In genomic region chr4:171891038-171891437, GRCh38 we compare ENCODE assay signal across 14 cellular contexts.
DNase-seq lines count a peak whose midpoint lies in the region; ATAC-seq and TF ChIP-seq lines count a peak whose summit lies in the region.
"Had no signal": no experiment of that assay in that cellular context is flagged by ENCODE, and none has a peak within 500 bp of the region (broad histone marks: within the 10 kb centered on the region; RNA-seq: fewer than 3 reads in every experiment).

No MANE protein-coding gene starts in this region.

- H3K36me3 Mint-ChIP-seq in nephron progenitor cell (ENCODE audit: low read depth), result no peaks in the 10 kb centered on the region
- H3K36me3 Mint-ChIP-seq: memory B cell had no signal

- no peak overlapping the region for H3K27ac Mint-ChIP-seq in nephron progenitor cell
- H3K27ac Mint-ChIP-seq: memory B cell, T-helper 17 cell had no signal

- no peaks in the 10 kb centered on the region for H3K36me3 ChIP-seq in SJCRH30

- TF ChIP-seq CTCF in nephron progenitor cell (IDR thresholded peaks at IDR 0.05), result no peak

- no peak overlapping the region for H3K4me3 ChIP-seq in SJCRH30

- no peaks in the 10 kb centered on the region for H3K9me3 Mint-ChIP-seq in nephron progenitor cell

- no peaks in the 10 kb centered on the region for H3K4me1 Mint-ChIP-seq in nephron progenitor cell
- H3K4me1 Mint-ChIP-seq: memory B cell, T-helper 17 cell had no signal

- H3K4me3 Mint-ChIP-seq in nephron progenitor cell, result no peak overlapping the region
- H3K4me3 Mint-ChIP-seq: memory B cell, T-helper 17 cell had no signal

- H3K9me3 ChIP-seq in SJCRH30 (replicated peaks), result no peaks in the 10 kb centered on the region

- no peaks in the 10 kb centered on the region for H3K27me3 Mint-ChIP-seq in nephron progenitor cell (ENCODE audit: low read depth, poor library complexity)
- H3K27me3 Mint-ChIP-seq: memory B cell, T-helper 17 cell had no signal

- DNase-seq in amniotic epithelial cell (ENCODE audit: low read depth), result peak; percentile 9
- no peak for DNase-seq in SJCRH30
- no peak for DNase-seq in NCI-H187 treated with DMSO at 0.1 percent for 48 hours (lab: John Stamatoyannopoulos, UW)
- DNase-seq in nephron progenitor cell, result no peak
- no peak for DNase-seq in erythroblast (lab: John Stamatoyannopoulos, UW)
- DNase-seq: activated naive CD4-positive, alpha-beta T cell treated with Interleukin-2 at 50 U/mL for 16 hours; central memory CD4-positive, alpha-beta T cell; Karpas-422; T-helper 17 cell had no signal

- TF ChIP-seq POLR2A in GM18505 (IDR thresholded peaks at IDR 0.05; ENCODE audit: borderline replicate concordance, extremely low read depth, insufficient read depth, insufficient read length), result no peak
- TF ChIP-seq POLR2A in erythroblast (IDR thresholded peaks at IDR 0.05; ENCODE audit: low read length), result no peak

- no peaks in the 10 kb centered on the region for H3K4me1 ChIP-seq in SJCRH30
- H3K4me1 ChIP-seq: parathyroid adenoma had no signal

- ATAC-seq in GM18505 (IDR thresholded peaks at IDR 0.05; ENCODE audit: unreplicated experiment), result peak; percentile 93
- ATAC-seq in GM21526 (IDR thresholded peaks at IDR 0.05; ENCODE audit: low FRiP score, unreplicated experiment), result peak; percentile 98
- peak; percentile 63 for ATAC-seq in HG03045 (IDR thresholded peaks at IDR 0.05; ENCODE audit: unreplicated experiment)
- ATAC-seq: T-helper 17 cell had no signal

- no peaks in the 10 kb centered on the region for H3K27me3 ChIP-seq in SJCRH30

- no peak overlapping the region for H3K27ac ChIP-seq in SJCRH30
- H3K27ac ChIP-seq: parathyroid adenoma had no signal
